15 cellular contexts compared by ENCODE assay signal in the genomic region with DNA sequence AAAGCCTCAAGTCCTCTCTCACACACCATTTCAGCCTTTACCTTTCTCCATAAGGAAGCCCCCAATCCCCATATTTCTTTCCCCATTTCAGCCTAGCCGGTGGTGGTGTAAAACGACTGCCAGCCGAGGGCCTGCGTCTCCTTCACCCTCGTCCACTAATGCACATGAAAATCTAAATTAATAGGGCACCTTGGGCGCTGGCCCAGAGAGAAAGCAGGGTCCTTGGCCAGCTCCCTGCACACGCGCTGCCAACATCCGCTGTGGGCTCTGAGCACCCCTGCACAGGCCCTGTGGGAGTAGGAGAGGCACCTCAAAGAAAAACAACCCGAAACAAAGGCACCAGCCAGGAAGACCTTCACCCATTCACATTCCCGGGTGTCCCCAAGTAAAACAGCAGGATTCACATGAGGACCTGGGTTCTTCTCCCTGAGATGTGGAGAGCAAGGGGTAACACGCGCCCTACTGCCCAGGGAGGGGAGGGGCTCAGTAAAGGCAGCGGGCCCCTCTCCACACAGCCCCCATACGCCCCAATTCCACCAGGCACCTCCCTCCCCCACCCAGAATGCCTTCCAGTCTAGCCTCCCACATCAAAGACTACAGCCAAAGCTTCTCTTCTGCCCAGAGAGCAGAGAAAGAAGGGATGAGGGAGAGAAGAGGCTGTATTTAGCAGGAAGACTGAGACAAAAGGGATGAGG.
DNase-seq lines count a peak whose midpoint lies in the region; ATAC-seq, FAIRE-seq and TF ChIP-seq lines count a peak whose summit lies in the region.
"Had no signal": no experiment of that assay in that cellular context is flagged by ENCODE, and none has a peak within 500 bp of the region (broad histone marks: within the 10 kb centered on the region; RNA-seq: fewer than 3 reads in every experiment).

No MANE protein-coding gene starts in this region.

- H3K9me3 Mint-ChIP-seq in IgD-negative memory B cell: peaks cover 0 to 2% (median 0%) of the 10 kb centered on the region in 3 donors
- no peaks in the 10 kb centered on the region for H3K9me3 Mint-ChIP-seq in brain
- H3K9me3 Mint-ChIP-seq in activated T-cell treated with anti-CD3 and anti-CD28 coated beads, Interleukin-2, amount 50 U/mL, for 4 hours: no peaks in the 10 kb centered on the region
- no peaks in the 10 kb centered on the region for H3K9me3 Mint-ChIP-seq in activated CD4-positive, alpha-beta T cell treated with anti-CD3 and anti-CD28 coated beads, Interleukin-2, amount 10 ng/mL, durations not matched to agents 7 days and 5 days
- H3K9me3 Mint-ChIP-seq: T-cell had no signal

- CTCF ChIA-PET in activated CD4-positive, alpha-beta T cell treated with anti-CD3 and anti-CD28 coated beads, Interleukin-2, amount 10 ng/mL, durations not matched to agents 7 days and 5 days (lab: Charles Lee): interaction anchor here (0.5 kb wide), 1 partner anchor 663 kb away, joined by 3 read pairs; no protein-coding TSS in a partner anchor

- POLR2A ChIA-PET in activated CD4-positive, alpha-beta T cell treated with anti-CD3 and anti-CD28 coated beads, Interleukin-2, amount 10 ng/mL, durations not matched to agents 7 days and 5 days (lab: Charles Lee): no interaction called here

- H3K9ac ChIP-seq in kidney (ENCODE audit: low read length in 2 of 2): peak overlapping the region in 1 of 2 donors; percentile 53

- DNase-seq in kidney (no peak), sciatic nerve (ENCODE audit: low spot score) (peak; percentile 27)
- no peak for DNase-seq in activated naive CD4-positive, alpha-beta T cell treated with anti-CD3 and anti-CD28 coated beads, Interleukin-2, amount 50 U/mL, for 16 hours
- DNase-seq in activated T-cell treated with anti-CD3 and anti-CD28 coated beads, Interleukin-2, amount 50 U/mL, for 4 hours: no peak
- DNase-seq in activated CD4-positive, alpha-beta T cell treated with anti-CD3 and anti-CD28 coated beads, Interleukin-2, amount 10 ng/mL, durations not matched to agents 7 days and 5 days: no peak
- DNase-seq: cortex of kidney, pancreas, PC-9, T-cell had no signal

- no peaks in the 10 kb centered on the region for H3K9me3 ChIP-seq in kidney (ENCODE audit: control insufficient read depth in 1 of 2, low read length in 2 of 2)
- H3K9me3 ChIP-seq: pancreas had no signal

- intact Hi-C loops in kidney (cut with DNase I) (no loop called here), sciatic nerve (cut with DNase I) (no loop called here)

- H3K36me3 Mint-ChIP-seq in IgD-negative memory B cell (no peaks in the 10 kb centered on the region), brain (peaks cover 5% of the 10 kb centered on the region)
- peaks cover 4% of the 10 kb centered on the region for H3K36me3 Mint-ChIP-seq in activated T-cell treated with anti-CD3 and anti-CD28 coated beads, Interleukin-2, amount 50 U/mL, for 4 hours (ENCODE audit: insufficient read depth)
- H3K36me3 Mint-ChIP-seq in activated CD4-positive, alpha-beta T cell treated with anti-CD3 and anti-CD28 coated beads, Interleukin-2, amount 10 ng/mL, durations not matched to agents 7 days and 5 days (ENCODE audit: low read depth): no peaks in the 10 kb centered on the region

- no peak overlapping the region for H3K4me3 ChIP-seq in kidney (ENCODE audit: low read length in 2 of 2)
- H3K4me3 ChIP-seq: lung, pancreas, PC-9 had no signal

- peak overlapping the region; percentile 46 to 86 (median 67) for H3K27ac Mint-ChIP-seq in IgD-negative memory B cell
- H3K27ac Mint-ChIP-seq in brain: peak overlapping the region; percentile 87 to 97 (median 91)
- no peak overlapping the region for H3K27ac Mint-ChIP-seq in activated CD4-positive, alpha-beta T cell treated with anti-CD3 and anti-CD28 coated beads, Interleukin-2, amount 10 ng/mL, durations not matched to agents 7 days and 5 days
- H3K27ac Mint-ChIP-seq: T-cell had no signal

- H3K4me1 ChIP-seq in kidney (ENCODE audit: control insufficient read depth in 1 of 2, insufficient read depth in 1 of 2, low read depth in 1 of 2, low read length in 2 of 2): peaks cover 40 to 56% of the 10 kb centered on the region in 2 donors

- FAIRE-seq in kidney (lab: Jason Lieb, UNC): no peak
- FAIRE-seq: HepG2, pancreas had no signal

- TF ChIP-seq CTCF in brain (conservative IDR thresholded peaks at IDR 0.05) (no peak), kidney (IDR thresholded peaks at IDR 0.05; ENCODE audit: borderline replicate concordance, extremely low read depth, insufficient read depth) (no peak)

- no peaks in the 10 kb centered on the region for H3K27me3 Mint-ChIP-seq in IgD-negative memory B cell
- H3K27me3 Mint-ChIP-seq in brain: no peaks in the 10 kb centered on the region
- H3K27me3 Mint-ChIP-seq in activated T-cell treated with anti-CD3 and anti-CD28 coated beads, Interleukin-2, amount 50 U/mL, for 4 hours (ENCODE audit: low read depth): no peaks in the 10 kb centered on the region
- no peaks in the 10 kb centered on the region for H3K27me3 Mint-ChIP-seq in activated CD4-positive, alpha-beta T cell treated with anti-CD3 and anti-CD28 coated beads, Interleukin-2, amount 10 ng/mL, durations not matched to agents 7 days and 5 days
- H3K27me3 Mint-ChIP-seq: T-cell had no signal

- H3K4me3 Mint-ChIP-seq in IgD-negative memory B cell (peak overlapping the region in 1 of 4 donors; percentile 84), brain (peak overlapping the region in 4 of 5 experiments; percentile 3 to 66 (median 42))
- H3K4me3 Mint-ChIP-seq in activated T-cell treated with anti-CD3 and anti-CD28 coated beads, Interleukin-2, amount 50 U/mL, for 4 hours: no peak overlapping the region
- H3K4me3 Mint-ChIP-seq in activated CD4-positive, alpha-beta T cell treated with anti-CD3 and anti-CD28 coated beads, Interleukin-2, amount 10 ng/mL, durations not matched to agents 7 days and 5 days: no peak overlapping the region
- H3K4me3 Mint-ChIP-seq: T-cell had no signal

- H3K4me1 Mint-ChIP-seq in IgD-negative memory B cell: peaks cover 70 to 81% (median 71%) of the 10 kb centered on the region in 3 donors
- peaks cover 91% of the 10 kb centered on the region for H3K4me1 Mint-ChIP-seq in brain
- H3K4me1 Mint-ChIP-seq in activated T-cell treated with anti-CD3 and anti-CD28 coated beads, Interleukin-2, amount 50 U/mL, for 4 hours (ENCODE audit: low read depth): peaks cover 22% of the 10 kb centered on the region
- no peaks in the 10 kb centered on the region for H3K4me1 Mint-ChIP-seq in activated CD4-positive, alpha-beta T cell treated with anti-CD3 and anti-CD28 coated beads, Interleukin-2, amount 10 ng/mL, durations not matched to agents 7 days and 5 days

- no peaks in the 10 kb centered on the region for H3K36me3 ChIP-seq in kidney (ENCODE audit: control insufficient read depth in 1 of 2, insufficient read depth in 2 of 2, low read length in 2 of 2)
- H3K36me3 ChIP-seq: pancreas had no signal

- peak overlapping the region; percentile 55 to 61 for H3K27ac ChIP-seq in kidney (ENCODE audit: low read depth in 2 of 2, low read length in 2 of 2)
- H3K27ac ChIP-seq: PC-9 had no signal

- no peak for ATAC-seq in sciatic nerve
- no peak for ATAC-seq in GM21619 (IDR thresholded peaks at IDR 0.05; ENCODE audit: unreplicated experiment)
- ATAC-seq in activated T-cell treated with anti-CD3 and anti-CD28 coated beads, Interleukin-2, amount 50 U/mL, for 4 hours: no peak
- ATAC-seq: activated CD4-positive, CD25-positive, alpha-beta regulatory T cell treated with anti-CD3 and anti-CD28 coated beads, Interleukin-2, amount 50 U/mL, for 24 hours; HepG2; T-cell had no signal

Comparison
In these comparisons a context has a peak if more than half of its experiments do, and no peak if none do; other contexts are left out.
1. H3K4me3 Mint-ChIP-seq: peak in brain (4 of 5); none in activated T-cell treated with anti-CD3 and anti-CD28 coated beads, Interleukin-2, amount 50 U/mL, for 4 hours (single experiment) and activated CD4-positive, alpha-beta T cell treated with anti-CD3 and anti-CD28 coated beads, Interleukin-2, amount 10 ng/mL, durations not matched to agents 7 days and 5 days (single experiment).